ENCODE assay signal across 1 cellular context in genomic region chr2:74002515-74003391, GRCh38.
TF ChIP-seq lines count a peak whose summit lies in the region.

No MANE protein-coding gene starts in this region.

TF ChIP-seq in HepG2, 621 proteins besides CTCF, POLR2A, EP300 and RAD21 (continued from another document and continues in another):
- TF ChIP-seq ZNF574 (CRISPR knock-in tag; IDR thresholded peaks at IDR 0.05) (peak; percentile 64), ZNF441 (CRISPR knock-in tag; IDR thresholded peaks at IDR 0.05; ENCODE audit: borderline replicate concordance) (no peak), FOXA1 (IDR thresholded peaks at IDR 0.05) (no peak), FOXA1 (CRISPR knock-in tag; IDR thresholded peaks at IDR 0.05) (no peak), KDM5A (IDR thresholded peaks at IDR 0.05; ENCODE audit: borderline replicate concordance, low read length) (no peak; the same call in 1 of the 2 replicates), ZNF615 (CRISPR knock-in tag; IDR thresholded peaks at IDR 0.05; ENCODE audit: borderline replicate concordance) (no peak), ZMYM4 (CRISPR knock-in tag; IDR thresholded peaks at IDR 0.05) (peak; percentile 80), STAG1 (CRISPR knock-in tag; IDR thresholded peaks at IDR 0.05) (0 out of 2 replicates have a peak, but pooled peaks have one; percentile 11), MEF2D (CRISPR knock-in tag; IDR thresholded peaks at IDR 0.05) (no peak), ZBTB1 (CRISPR knock-in tag; IDR thresholded peaks at IDR 0.05; ENCODE audit: borderline replicate concordance) (no peak), HMGXB4 (CRISPR knock-in tag; IDR thresholded peaks at IDR 0.05; ENCODE audit: borderline replicate concordance in 1 of 2, low read depth in 1 of 2) (no peak; a peak in 1 of 4 replicates), IRF9 (CRISPR knock-in tag; IDR thresholded peaks at IDR 0.05; ENCODE audit: borderline replicate concordance) (peak; percentile 45; the same call in 1 of the 2 replicates), ZFP1 (CRISPR knock-in tag; IDR thresholded peaks at IDR 0.05) (no peak), BCL6 (CRISPR knock-in tag; IDR thresholded peaks at IDR 0.05) (no peak), ZNF260 (CRISPR knock-in tag; IDR thresholded peaks at IDR 0.05; ENCODE audit: borderline replicate concordance, low read depth) (no peak), ZNF761 (CRISPR knock-in tag; conservative IDR thresholded peaks at IDR 0.05) (no peak), ZBTB37 (CRISPR knock-in tag; IDR thresholded peaks at IDR 0.05) (no peak), IRX3 (CRISPR knock-in tag; IDR thresholded peaks at IDR 0.05; ENCODE audit: borderline replicate concordance, low read depth) (no peak), ZSCAN25 (CRISPR knock-in tag; IDR thresholded peaks at IDR 0.05) (0 out of 2 replicates have a peak, but pooled peaks have one; percentile 51), ZBTB7A (CRISPR knock-in tag; IDR thresholded peaks at IDR 0.05) (no peak), ZNF644 (CRISPR knock-in tag; IDR thresholded peaks at IDR 0.05; ENCODE audit: low read depth) (no peak), KLF15 (CRISPR knock-in tag; IDR thresholded peaks at IDR 0.05; ENCODE audit: borderline replicate concordance) (no peak), SAFB2 (CRISPR knock-in tag; IDR thresholded peaks at IDR 0.05; ENCODE audit: borderline replicate concordance, low read depth) (no peak; the same call in 1 of the 2 replicates), CHD4 (IDR thresholded peaks at IDR 0.05; ENCODE audit: borderline replicate concordance, low read length) (no peak), ZIK1 (CRISPR knock-in tag; IDR thresholded peaks at IDR 0.05; ENCODE audit: borderline replicate concordance, low read depth) (0 out of 2 replicates have a peak, but pooled peaks have one; percentile 63), KMT2A (CRISPR knock-in tag; IDR thresholded peaks at IDR 0.05) (peak; percentile 60; the same call in 1 of the 2 replicates), ZNF431 (CRISPR knock-in tag; IDR thresholded peaks at IDR 0.05; ENCODE audit: borderline replicate concordance, low read depth) (0 out of 2 replicates have a peak, but pooled peaks have one; percentile 60), ZMAT3 (CRISPR knock-in tag; conservative IDR thresholded peaks at IDR 0.05) (0 out of 2 replicates have a peak, but pooled peaks have one; percentile 15), TAF15 (IDR thresholded peaks at IDR 0.05; ENCODE audit: low read depth, low read length, poor library complexity, severe bottlenecking) (no peak), SKI (IDR thresholded peaks at IDR 0.05; ENCODE audit: partially characterized antibody) (peak; percentile 69), MXI1 (IDR thresholded peaks at IDR 0.05; ENCODE audit: borderline replicate concordance, low read depth, low read length) (peak; percentile 51; the same call in 1 of the 3 replicates), MED13 (CRISPR knock-in tag; IDR thresholded peaks at IDR 0.05) (no peak), GTF2F1 (IDR thresholded peaks at IDR 0.05; ENCODE audit: low read length) (no peak), ZNF563 (CRISPR knock-in tag; IDR thresholded peaks at IDR 0.05) (peak; percentile 77; the same call in 1 of the 2 replicates), ZNF24 (IDR thresholded peaks at IDR 0.05) (no peak), ELF3 (CRISPR knock-in tag; IDR thresholded peaks at IDR 0.05) (no peak), ZNF292 (CRISPR knock-in tag; IDR thresholded peaks at IDR 0.05; ENCODE audit: borderline replicate concordance, low read depth) (no peak), ZNF326 (CRISPR knock-in tag; IDR thresholded peaks at IDR 0.05; ENCODE audit: borderline replicate concordance) (no peak)
- TF ChIP-seq, protein P1, sequence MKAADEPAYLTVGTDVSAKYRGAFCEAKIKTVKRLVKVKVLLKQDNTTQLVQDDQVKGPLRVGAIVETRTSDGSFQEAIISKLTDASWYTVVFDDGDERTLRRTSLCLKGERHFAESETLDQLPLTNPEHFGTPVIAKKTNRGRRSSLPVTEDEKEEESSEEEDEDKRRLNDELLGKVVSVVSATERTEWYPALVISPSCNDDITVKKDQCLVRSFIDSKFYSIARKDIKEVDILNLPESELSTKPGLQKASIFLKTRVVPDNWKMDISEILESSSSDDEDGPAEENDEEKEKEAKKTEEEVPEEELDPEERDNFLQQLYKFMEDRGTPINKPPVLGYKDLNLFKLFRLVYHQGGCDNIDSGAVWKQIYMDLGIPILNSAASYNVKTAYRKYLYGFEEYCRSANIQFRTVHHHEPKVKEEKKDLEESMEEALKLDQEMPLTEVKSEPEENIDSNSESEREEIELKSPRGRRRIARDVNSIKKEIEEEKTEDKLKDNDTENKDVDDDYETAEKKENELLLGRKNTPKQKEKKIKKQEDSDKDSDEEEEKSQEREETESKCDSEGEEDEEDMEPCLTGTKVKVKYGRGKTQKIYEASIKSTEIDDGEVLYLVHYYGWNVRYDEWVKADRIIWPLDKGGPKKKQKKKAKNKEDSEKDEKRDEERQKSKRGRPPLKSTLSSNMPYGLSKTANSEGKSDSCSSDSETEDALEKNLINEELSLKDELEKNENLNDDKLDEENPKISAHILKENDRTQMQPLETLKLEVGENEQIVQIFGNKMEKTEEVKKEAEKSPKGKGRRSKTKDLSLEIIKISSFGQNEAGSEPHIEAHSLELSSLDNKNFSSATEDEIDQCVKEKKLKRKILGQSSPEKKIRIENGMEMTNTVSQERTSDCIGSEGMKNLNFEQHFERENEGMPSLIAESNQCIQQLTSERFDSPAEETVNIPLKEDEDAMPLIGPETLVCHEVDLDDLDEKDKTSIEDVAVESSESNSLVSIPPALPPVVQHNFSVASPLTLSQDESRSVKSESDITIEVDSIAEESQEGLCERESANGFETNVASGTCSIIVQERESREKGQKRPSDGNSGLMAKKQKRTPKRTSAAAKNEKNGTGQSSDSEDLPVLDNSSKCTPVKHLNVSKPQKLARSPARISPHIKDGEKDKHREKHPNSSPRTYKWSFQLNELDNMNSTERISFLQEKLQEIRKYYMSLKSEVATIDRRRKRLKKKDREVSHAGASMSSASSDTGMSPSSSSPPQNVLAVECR (CRISPR knock-in tag; IDR thresholded peaks at IDR 0.05; ENCODE audit: borderline replicate concordance) = peak; percentile 61; the same call in 1 of the 2 replicates
- TF ChIP-seq, protein P2, sequence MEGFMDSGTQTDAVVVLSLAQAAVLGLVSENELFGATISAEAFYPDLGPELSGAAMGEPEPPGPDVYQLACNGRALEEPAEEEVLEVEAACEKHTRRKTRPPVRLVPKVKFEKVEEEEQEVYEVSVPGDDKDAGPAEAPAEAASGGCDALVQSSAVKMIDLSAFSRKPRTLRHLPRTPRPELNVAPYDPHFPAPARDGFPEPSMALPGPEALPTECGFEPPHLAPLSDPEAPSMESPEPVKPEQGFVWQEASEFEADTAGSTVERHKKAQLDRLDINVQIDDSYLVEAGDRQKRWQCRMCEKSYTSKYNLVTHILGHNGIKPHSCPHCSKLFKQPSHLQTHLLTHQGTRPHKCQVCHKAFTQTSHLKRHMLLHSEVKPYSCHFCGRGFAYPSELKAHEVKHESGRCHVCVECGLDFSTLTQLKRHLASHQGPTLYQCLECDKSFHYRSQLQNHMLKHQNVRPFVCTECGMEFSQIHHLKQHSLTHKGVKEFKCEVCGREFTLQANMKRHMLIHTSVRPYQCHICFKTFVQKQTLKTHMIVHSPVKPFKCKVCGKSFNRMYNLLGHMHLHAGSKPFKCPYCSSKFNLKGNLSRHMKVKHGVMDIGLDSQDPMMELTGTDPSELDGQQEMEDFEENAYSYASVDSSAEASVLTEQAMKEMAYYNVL (CRISPR knock-in tag; IDR thresholded peaks at IDR 0.05; ENCODE audit: borderline replicate concordance) = no peak
- TF ChIP-seq, protein P3, sequence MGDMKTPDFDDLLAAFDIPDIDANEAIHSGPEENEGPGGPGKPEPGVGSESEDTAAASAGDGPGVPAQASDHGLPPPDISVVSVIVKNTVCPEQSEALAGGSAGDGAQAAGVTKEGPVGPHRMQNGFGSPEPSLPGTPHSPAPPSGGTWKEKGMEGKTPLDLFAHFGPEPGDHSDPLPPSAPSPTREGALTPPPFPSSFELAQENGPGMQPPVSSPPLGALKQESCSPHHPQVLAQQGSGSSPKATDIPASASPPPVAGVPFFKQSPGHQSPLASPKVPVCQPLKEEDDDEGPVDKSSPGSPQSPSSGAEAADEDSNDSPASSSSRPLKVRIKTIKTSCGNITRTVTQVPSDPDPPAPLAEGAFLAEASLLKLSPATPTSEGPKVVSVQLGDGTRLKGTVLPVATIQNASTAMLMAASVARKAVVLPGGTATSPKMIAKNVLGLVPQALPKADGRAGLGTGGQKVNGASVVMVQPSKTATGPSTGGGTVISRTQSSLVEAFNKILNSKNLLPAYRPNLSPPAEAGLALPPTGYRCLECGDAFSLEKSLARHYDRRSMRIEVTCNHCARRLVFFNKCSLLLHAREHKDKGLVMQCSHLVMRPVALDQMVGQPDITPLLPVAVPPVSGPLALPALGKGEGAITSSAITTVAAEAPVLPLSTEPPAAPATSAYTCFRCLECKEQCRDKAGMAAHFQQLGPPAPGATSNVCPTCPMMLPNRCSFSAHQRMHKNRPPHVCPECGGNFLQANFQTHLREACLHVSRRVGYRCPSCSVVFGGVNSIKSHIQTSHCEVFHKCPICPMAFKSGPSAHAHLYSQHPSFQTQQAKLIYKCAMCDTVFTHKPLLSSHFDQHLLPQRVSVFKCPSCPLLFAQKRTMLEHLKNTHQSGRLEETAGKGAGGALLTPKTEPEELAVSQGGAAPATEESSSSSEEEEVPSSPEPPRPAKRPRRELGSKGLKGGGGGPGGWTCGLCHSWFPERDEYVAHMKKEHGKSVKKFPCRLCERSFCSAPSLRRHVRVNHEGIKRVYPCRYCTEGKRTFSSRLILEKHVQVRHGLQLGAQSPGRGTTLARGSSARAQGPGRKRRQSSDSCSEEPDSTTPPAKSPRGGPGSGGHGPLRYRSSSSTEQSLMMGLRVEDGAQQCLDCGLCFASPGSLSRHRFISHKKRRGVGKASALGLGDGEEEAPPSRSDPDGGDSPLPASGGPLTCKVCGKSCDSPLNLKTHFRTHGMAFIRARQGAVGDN (CRISPR knock-in tag; IDR thresholded peaks at IDR 0.05) = peak; percentile 67
- TF ChIP-seq, protein P4, sequence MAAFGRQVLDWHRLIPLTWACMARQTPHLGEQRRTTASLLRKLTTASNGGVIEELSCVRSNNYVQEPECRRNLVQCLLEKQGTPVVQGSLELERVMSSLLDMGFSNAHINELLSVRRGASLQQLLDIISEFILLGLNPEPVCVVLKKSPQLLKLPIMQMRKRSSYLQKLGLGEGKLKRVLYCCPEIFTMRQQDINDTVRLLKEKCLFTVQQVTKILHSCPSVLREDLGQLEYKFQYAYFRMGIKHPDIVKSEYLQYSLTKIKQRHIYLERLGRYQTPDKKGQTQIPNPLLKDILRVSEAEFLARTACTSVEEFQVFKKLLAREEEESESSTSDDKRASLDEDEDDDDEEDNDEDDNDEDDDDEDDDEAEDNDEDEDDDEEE (CRISPR knock-in tag; IDR thresholded peaks at IDR 0.05) = 0 out of 2 replicates have a peak, but pooled peaks have one; percentile 55
- TF ChIP-seq, protein P5, sequence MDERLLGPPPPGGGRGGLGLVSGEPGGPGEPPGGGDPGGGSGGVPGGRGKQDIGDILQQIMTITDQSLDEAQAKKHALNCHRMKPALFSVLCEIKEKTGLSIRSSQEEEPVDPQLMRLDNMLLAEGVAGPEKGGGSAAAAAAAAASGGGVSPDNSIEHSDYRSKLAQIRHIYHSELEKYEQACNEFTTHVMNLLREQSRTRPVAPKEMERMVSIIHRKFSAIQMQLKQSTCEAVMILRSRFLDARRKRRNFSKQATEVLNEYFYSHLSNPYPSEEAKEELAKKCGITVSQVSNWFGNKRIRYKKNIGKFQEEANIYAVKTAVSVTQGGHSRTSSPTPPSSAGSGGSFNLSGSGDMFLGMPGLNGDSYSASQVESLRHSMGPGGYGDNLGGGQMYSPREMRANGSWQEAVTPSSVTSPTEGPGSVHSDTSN (CRISPR knock-in tag; IDR thresholded peaks at IDR 0.05) = no peak
